ENCODE assay signal across 20 cellular contexts in genomic region chr7:2123360-2123759, GRCh38.
A peak's percentile ranks its signal among the peaks of the same experiment; 100 is the strongest.
DNase-seq lines count a peak whose midpoint lies in the region; ATAC-seq and TF ChIP-seq lines count a peak whose summit lies in the region.
"Had no signal": no experiment of that assay in that cellular context is flagged by ENCODE, and none has a peak within 500 bp of the region (broad histone marks: within the 10 kb centered on the region; RNA-seq: fewer than 3 reads in every experiment).

No MANE protein-coding gene starts in this region.

- peaks cover 12% of the 10 kb centered on the region for H3K4me1 Mint-ChIP-seq in activated T-helper 1 cell treated with anti-CD3 and anti-CD28 coated beads, Interleukin-12 subunit alpha, Interleukin-12 subunit beta, Interleukin-2, Interleukin-4 antibody, amounts not matched to agents 30 ng/mL and 10 ng/mL and 1 ng/mL, durations not matched to agents 14 hours and 24 hours and 36 hours (ENCODE audit: low read depth)

- H3K27ac Mint-ChIP-seq in activated T-helper 1 cell treated with anti-CD3 and anti-CD28 coated beads, Interleukin-12 subunit alpha, Interleukin-12 subunit beta, Interleukin-2, Interleukin-4 antibody, amounts not matched to agents 30 ng/mL and 10 ng/mL and 1 ng/mL, durations not matched to agents 14 hours and 24 hours and 36 hours = no peak overlapping the region
- H3K27ac Mint-ChIP-seq: activated T-helper 17 cell treated with anti-CD3 and anti-CD28 coated beads, Interleukin-2, amount 50 U/mL, for 72 hours; B cell; IgD-negative memory B cell; memory B cell; natural killer cell treated with Interleukin-12 subunit alpha and Interleukin-12 subunit beta and Interleukin-15 and Interleukin-18, amount 100 ng/mL, for 72 hours; progenitor cell of endocrine pancreas had no signal

- H3K4me3 Mint-ChIP-seq in activated T-helper 1 cell treated with anti-CD3 and anti-CD28 coated beads, Interleukin-12 subunit alpha, Interleukin-12 subunit beta, Interleukin-2, Interleukin-4 antibody, amounts not matched to agents 30 ng/mL and 10 ng/mL and 1 ng/mL, durations not matched to agents 14 hours and 24 hours and 36 hours = no peak overlapping the region
- H3K4me3 Mint-ChIP-seq: activated T-helper 17 cell treated with anti-CD3 and anti-CD28 coated beads, Interleukin-2, amount 50 U/mL, for 72 hours; B cell; IgD-negative memory B cell; memory B cell; natural killer cell treated with Interleukin-12 subunit alpha and Interleukin-12 subunit beta and Interleukin-15 and Interleukin-18, amount 100 ng/mL, for 72 hours had no signal

- H3K36me3 Mint-ChIP-seq in activated T-helper 1 cell treated with anti-CD3 and anti-CD28 coated beads, Interleukin-12 subunit alpha, Interleukin-12 subunit beta, Interleukin-2, Interleukin-4 antibody, amounts not matched to agents 30 ng/mL and 10 ng/mL and 1 ng/mL, durations not matched to agents 14 hours and 24 hours and 36 hours (ENCODE audit: low read depth) = peaks cover 2% of the 10 kb centered on the region
- H3K36me3 Mint-ChIP-seq: IgD-negative memory B cell; natural killer cell treated with Interleukin-12 subunit alpha and Interleukin-12 subunit beta and Interleukin-15 and Interleukin-18, amount 100 ng/mL, for 72 hours had no signal

- no peaks in the 10 kb centered on the region for H3K9me3 Mint-ChIP-seq in activated T-helper 1 cell treated with anti-CD3 and anti-CD28 coated beads, Interleukin-12 subunit alpha, Interleukin-12 subunit beta, Interleukin-2, Interleukin-4 antibody, amounts not matched to agents 30 ng/mL and 10 ng/mL and 1 ng/mL, durations not matched to agents 14 hours and 24 hours and 36 hours
- H3K9me3 Mint-ChIP-seq: activated T-helper 17 cell treated with anti-CD3 and anti-CD28 coated beads, Interleukin-2, amount 50 U/mL, for 72 hours; IgD-negative memory B cell; memory B cell; natural killer cell treated with Interleukin-12 subunit alpha and Interleukin-12 subunit beta and Interleukin-15 and Interleukin-18, amount 100 ng/mL, for 72 hours had no signal

- no peaks in the 10 kb centered on the region for H3K27me3 Mint-ChIP-seq in activated T-helper 1 cell treated with anti-CD3 and anti-CD28 coated beads, Interleukin-12 subunit alpha, Interleukin-12 subunit beta, Interleukin-2, Interleukin-4 antibody, amounts not matched to agents 30 ng/mL and 10 ng/mL and 1 ng/mL, durations not matched to agents 14 hours and 24 hours and 36 hours (ENCODE audit: insufficient read depth)
- H3K27me3 Mint-ChIP-seq: activated T-helper 17 cell treated with anti-CD3 and anti-CD28 coated beads, Interleukin-2, amount 50 U/mL, for 72 hours; B cell; IgD-negative memory B cell; memory B cell; progenitor cell of endocrine pancreas had no signal

- no peak overlapping the region for H3K27ac ChIP-seq in heart left ventricle
- H3K27ac ChIP-seq: brain microvascular endothelial cell, suprapubic skin had no signal

- H3K4me1 ChIP-seq in heart left ventricle = peaks cover 0 to 22% (median 15%) of the 10 kb centered on the region in 12 donors

- no peak for TF ChIP-seq CTCF in heart left ventricle (IDR thresholded peaks at IDR 0.05)

- DNase-seq in DMS153 treated with DMSO at 0.1 percent for 48 hours (lab: John Stamatoyannopoulos, UW; ENCODE audit: unreplicated experiment) (peak; percentile 96), NCI-H1092 (lab: John Stamatoyannopoulos, UW) (peak; percentile 78), NCI-H2196 treated with DMSO at 0.1 percent for 48 hours (lab: John Stamatoyannopoulos, UW; ENCODE audit: unreplicated experiment) (peak; percentile 48), mucosa of gallbladder (ENCODE audit: low spot score) (peak; percentile 26), heart left ventricle (no peak)
- DNase-seq in activated T-helper 1 cell treated with anti-CD3 and anti-CD28 coated beads, Interleukin-12 subunit alpha, Interleukin-12 subunit beta, Interleukin-2, Interleukin-4 antibody, amounts not matched to agents 30 ng/mL and 10 ng/mL and 1 ng/mL, durations not matched to agents 14 hours and 24 hours and 36 hours (ENCODE audit: low spot score) = no peak
- DNase-seq: activated CD4-positive, alpha-beta T cell treated with anti-CD3 and anti-CD28 coated beads for 1 hour; brain microvascular endothelial cell; DMS 273 treated with DMSO at 0.1 percent for 48 hours; foreskin fibroblast; NK-92 treated with Interleukin-12 subunit alpha and Interleukin-12 subunit beta, amount 100 ng/mL, for 24 hours; T-helper 9 cell had no signal

- no peak overlapping the region for H3K4me3 ChIP-seq in heart left ventricle
- H3K4me3 ChIP-seq: suprapubic skin had no signal

- 92 to 98% (median 94%) methylated on average over 25 of the region's 25 CpGs for WGBS in heart left ventricle, 4 donors

- peaks cover 0 to 9% (median 0%) of the 10 kb centered on the region in 9 donors for H3K36me3 ChIP-seq in heart left ventricle
- H3K36me3 ChIP-seq: brain microvascular endothelial cell had no signal

- ATAC-seq in heart left ventricle (no peak), HG03045 (IDR thresholded peaks at IDR 0.05; ENCODE audit: unreplicated experiment) (no peak)
- ATAC-seq: activated T-helper 17 cell treated with anti-CD3 and anti-CD28 coated beads, Interleukin-2, amount 50 U/mL, for 72 hours; natural killer cell treated with Interleukin-12 subunit alpha and Interleukin-12 subunit beta and Interleukin-15 and Interleukin-18, amount 100 ng/mL, for 72 hours had no signal

- TF ChIP-seq POLR2A in heart left ventricle (IDR thresholded peaks at IDR 0.05) = no peak

- intact Hi-C loops in heart left ventricle (cut with DNase I) = no loop called here
- intact Hi-C loops in activated T-helper 1 cell treated with anti-CD3 and anti-CD28 coated beads, Interleukin-12 subunit alpha, Interleukin-12 subunit beta, Interleukin-2, Interleukin-4 antibody, amounts not matched to agents 30 ng/mL and 10 ng/mL and 1 ng/mL, durations not matched to agents 14 hours and 24 hours and 36 hours (cut with micrococcal nuclease) = no loop called here

- H3K9me3 ChIP-seq in heart left ventricle = no peaks in the 10 kb centered on the region
- H3K9me3 ChIP-seq: suprapubic skin had no signal

- no peaks in the 10 kb centered on the region for H3K27me3 ChIP-seq in heart left ventricle
- H3K27me3 ChIP-seq: brain microvascular endothelial cell, suprapubic skin had no signal

Comparison
In these comparisons a context has a peak if more than half of its experiments do, and no peak if none do; other contexts are left out.
1. DNase-seq: peak in DMS153 treated with DMSO at 0.1 percent for 48 hours (single experiment), NCI-H1092 (single experiment), NCI-H2196 treated with DMSO at 0.1 percent for 48 hours (single experiment) and mucosa of gallbladder (single experiment); none in heart left ventricle (0 of 5) and activated T-helper 1 cell treated with anti-CD3 and anti-CD28 coated beads, Interleukin-12 subunit alpha, Interleukin-12 subunit beta, Interleukin-2, Interleukin-4 antibody, amounts not matched to agents 30 ng/mL and 10 ng/mL and 1 ng/mL, durations not matched to agents 14 hours and 24 hours and 36 hours (single experiment).